Comparison of ENCODE assay signal across 8 cellular contexts in genomic region chr17:35612924-35613521, GRCh38. TPM values are rescaled to one million over a fixed set of nuclear protein-coding genes. Genes with fewer than 3 reads are reported as not detected.
DNase-seq lines count a peak whose midpoint lies in the region; ATAC-seq, FAIRE-seq and TF ChIP-seq lines count a peak whose summit lies in the region.

No MANE protein-coding gene starts in this region.

- TF ChIP-seq CTCF in GM23338 (conservative IDR thresholded peaks at IDR 0.05; ENCODE audit: low read depth in 2 of 2) (peak; percentile 69 to 84), OCI-LY1 (IDR thresholded peaks at IDR 0.05; ENCODE audit: low read length) (peak; percentile 78), astrocyte (IDR thresholded peaks at IDR 0.05; ENCODE audit: insufficient read depth, low read depth, low read length) (peak; percentile 76)

- H3K27me3 ChIP-seq in GM23338 (ENCODE audit: insufficient read depth) (no peaks in the 10 kb centered on the region), OCI-LY1 (ENCODE audit: insufficient read depth, low read length) (no peaks in the 10 kb centered on the region), astrocyte (ENCODE audit: insufficient read depth, low read length) (no peaks in the 10 kb centered on the region)

- H3K4me3 Mint-ChIP-seq in GM23338: no peak overlapping the region
- H3K4me3 Mint-ChIP-seq in astrocyte (ENCODE audit: unreplicated experiment): no peak overlapping the region
- no peak overlapping the region for H3K4me3 Mint-ChIP-seq in immature natural killer cell

- H3K27ac Mint-ChIP-seq in GM23338 (no peak overlapping the region), astrocyte (ENCODE audit: unreplicated experiment) (no peak overlapping the region), immature natural killer cell (peak overlapping the region in 1 of 6 donors; percentile 26)

- H3K4me1 ChIP-seq in GM23338 (ENCODE audit: insufficient read depth): no peaks in the 10 kb centered on the region
- H3K4me1 ChIP-seq in OCI-LY1 (ENCODE audit: insufficient read depth, low read length, severe bottlenecking): no peaks in the 10 kb centered on the region
- no peaks in the 10 kb centered on the region for H3K4me1 ChIP-seq in astrocyte (ENCODE audit: insufficient read depth, low read length)

- H3K27ac ChIP-seq in GM23338 (ENCODE audit: low read depth) (no peak overlapping the region), OCI-LY1 (ENCODE audit: low read depth, low read length, poor library complexity, severe bottlenecking) (no peak overlapping the region), astrocyte (ENCODE audit: low read depth, low read length) (no peak overlapping the region)

- peaks cover 10% of the 10 kb centered on the region for H3K36me3 ChIP-seq in GM23338 (ENCODE audit: insufficient read depth)
- H3K36me3 ChIP-seq in OCI-LY1 (ENCODE audit: insufficient read depth, low read length): peaks cover 22% of the 10 kb centered on the region; the same call in 1 of the 2 replicates
- peaks cover 30% of the 10 kb centered on the region for H3K36me3 ChIP-seq in astrocyte (ENCODE audit: insufficient read depth, low read length)

- DNase-seq in CD1c-positive myeloid dendritic cell (ENCODE audit: extremely low spot score) (peak; percentile 35), GM23338 (ENCODE audit: low spot score) (peak; percentile 70), astrocyte (ENCODE audit: low read depth) (peak; percentile 27), immature natural killer cell (peak in 2 of 3 donors; percentile 3 to 11)
- peak; percentile 4 for DNase-seq in stimulated activated CD8-positive, alpha-beta memory T cell treated with anti-CD3 and anti-CD28 coated beads, Interleukin-4, amount 100 ng/mL, for 24 hours (ENCODE audit: low read depth)

- H2AFZ ChIP-seq in GM23338 (no peak overlapping the region), OCI-LY1 (ENCODE audit: low read length) (no peak overlapping the region), astrocyte (ENCODE audit: low read depth, low read length) (no peak overlapping the region)

- FAIRE-seq in astrocyte (lab: Jason Lieb, UNC): no peak

- H3K9me2 ChIP-seq in GM23338 (ENCODE audit: insufficient read depth) (no peaks in the 10 kb centered on the region), OCI-LY1 (ENCODE audit: low read depth, low read length) (no peaks in the 10 kb centered on the region)

- H3K27me3 Mint-ChIP-seq in GM23338 (ENCODE audit: insufficient read depth, low read depth, poor library complexity) (no peaks in the 10 kb centered on the region), astrocyte (ENCODE audit: low read depth, unreplicated experiment) (no peaks in the 10 kb centered on the region), immature natural killer cell (ENCODE audit: low read depth in 3 of 3) (no peaks in the 10 kb centered on the region)

- H3K4me3 ChIP-seq in GM23338 (no peak overlapping the region), OCI-LY1 (ENCODE audit: low read depth, low read length, poor library complexity, severe bottlenecking) (no peak overlapping the region), astrocyte (ENCODE audit: insufficient read depth, low read depth, low read length) (no peak overlapping the region)

- ATAC-seq in GM23338 (0 out of 3 replicates have a peak, but pooled peaks have one; percentile 28), HG03439 (IDR thresholded peaks at IDR 0.05; ENCODE audit: unreplicated experiment) (no peak), HG03342 (IDR thresholded peaks at IDR 0.05; ENCODE audit: unreplicated experiment) (no peak)

- H3K79me2 ChIP-seq in GM23338 (replicated peaks; ENCODE audit: insufficient read depth) (peaks cover 7% of the 10 kb centered on the region; the same call in 1 of the 2 replicates), OCI-LY1 (ENCODE audit: insufficient read depth, low read length) (no peaks in the 10 kb centered on the region), astrocyte (ENCODE audit: insufficient read depth, low read length) (peaks cover 46% of the 10 kb centered on the region)

- H3K4me2 ChIP-seq in GM23338: no peak overlapping the region
- no peak overlapping the region for H3K4me2 ChIP-seq in OCI-LY1 (ENCODE audit: low read length)
- H3K4me2 ChIP-seq in astrocyte (ENCODE audit: low read length): no peak overlapping the region

- H3K4me1 Mint-ChIP-seq in GM23338: no peaks in the 10 kb centered on the region
- H3K4me1 Mint-ChIP-seq in astrocyte (ENCODE audit: low read depth, unreplicated experiment): no peaks in the 10 kb centered on the region
- H3K4me1 Mint-ChIP-seq in immature natural killer cell: peaks cover 0 to 7% of the 10 kb centered on the region in 2 donors

- no peak overlapping the region for H3K9ac ChIP-seq in OCI-LY1 (ENCODE audit: low read length)
- no peak overlapping the region for H3K9ac ChIP-seq in astrocyte (ENCODE audit: low read length)

- no peaks in the 10 kb centered on the region for H3F3A ChIP-seq in GM23338 (replicated peaks; ENCODE audit: low read depth)
- H3F3A ChIP-seq in OCI-LY1 (ENCODE audit: insufficient read depth, low read length): no peaks in the 10 kb centered on the region

- H4K20me1 ChIP-seq in GM23338 (replicated peaks; ENCODE audit: insufficient read depth) (0 out of 2 replicates have a peak, but pooled peaks cover 13% of the 10 kb centered on the region), OCI-LY1 (ENCODE audit: insufficient read depth, low read length) (no peaks in the 10 kb centered on the region), astrocyte (ENCODE audit: insufficient read depth, low read length) (peaks cover 48% of the 10 kb centered on the region)

- H3K9me3 Mint-ChIP-seq in GM23338 (no peaks in the 10 kb centered on the region), astrocyte (ENCODE audit: unreplicated experiment) (no peaks in the 10 kb centered on the region), immature natural killer cell (no peaks in the 10 kb centered on the region)

- H3K36me3 Mint-ChIP-seq in GM23338 (ENCODE audit: low read depth) (peaks cover 24% of the 10 kb centered on the region), astrocyte (ENCODE audit: low read depth, unreplicated experiment) (peaks cover 9% of the 10 kb centered on the region), immature natural killer cell (peaks cover 0 to 18% (median 12%) of the 10 kb centered on the region in 3 donors)

- H3K9me3 ChIP-seq in OCI-LY1 (ENCODE audit: low read length) (no peaks in the 10 kb centered on the region), astrocyte (ENCODE audit: insufficient read depth, low read depth, low read length) (no peaks in the 10 kb centered on the region)

TF ChIP-seq in GM23338, 12 proteins besides CTCF, POLR2A, EP300 and RAD21:
- TF ChIP-seq NANOG (IDR thresholded peaks at IDR 0.05; ENCODE audit: borderline replicate concordance) (no peak), POLR2AphosphoS5 (IDR thresholded peaks at IDR 0.05; ENCODE audit: low read depth) (no peak), EZH2 (IDR thresholded peaks at IDR 0.05; ENCODE audit: low read depth, unreplicated experiment) (no peak), STAT1 (IDR thresholded peaks at IDR 0.05; ENCODE audit: unreplicated experiment) (no peak)

RNA-seq across cellular contexts. Expression of gene AP2B1, which starts 25.9 kb away (rescaled TPM):
- 119 and 144 TPM in 2 replicates for total RNA-seq in GM23338 (2014; rRNA removed; shearing (Covaris generic))
- polyA plus RNA-seq in GM23338 (2016; fragmentation: Nextera tagmentation; extraction: Ambion mirVana): 82.1 and 89.7 TPM in 2 replicates
- total RNA-seq in astrocyte: 288 and 313 TPM in 2 replicates
- 10 to 100 TPM; 43.7 to 79.9 (median 51.4) TPM for polyA plus RNA-seq in immature natural killer cell

RNA-seq across cellular contexts. Expression of gene PEX12, which starts 34.7 kb away (rescaled TPM):
- total RNA-seq in GM23338 (2014; rRNA removed; shearing (Covaris generic)): 1.9 and 2.1 TPM in 2 replicates
- polyA plus RNA-seq in GM23338 (2016; fragmentation: Nextera tagmentation; extraction: Ambion mirVana) (1.5 and 2.3 TPM in 2 replicates), immature natural killer cell (1 to 10 TPM in 2 of 3 donors, not detected in 1; 1.7 to 2.0 TPM)
- 3.9 and 5.6 TPM in 2 replicates for total RNA-seq in astrocyte

RNA-seq across cellular contexts. Expression of gene SLFN14, which starts 52.4 kb away (rescaled TPM):
- total RNA-seq in GM23338 (2014; rRNA removed; shearing (Covaris generic)): 0.10 TPM in 1 of 2 replicates, not detected in the other
- polyA plus RNA-seq in GM23338 (2016; fragmentation: Nextera tagmentation; extraction: Ambion mirVana): not detected in 2 replicates
- not detected in 2 replicates for total RNA-seq in astrocyte
- under 1 TPM in 2 of 3 donors, not detected in 1; 0.10 to 0.50 TPM for polyA plus RNA-seq in immature natural killer cell

Comparison
In these comparisons a context has a peak if more than half of its experiments do, and no peak if none do; other contexts are left out.
1. DNase-seq: peak in every context shown above with its lines; median percentile 70 in GM23338; 35 in CD1c-positive myeloid dendritic cell; 27 in astrocyte; 7 in immature natural killer cell; 4 in stimulated activated CD8-positive, alpha-beta memory T cell treated with anti-CD3 and anti-CD28 coated beads, Interleukin-4, amount 100 ng/mL, for 24 hours.